In the genomic region with DNA sequence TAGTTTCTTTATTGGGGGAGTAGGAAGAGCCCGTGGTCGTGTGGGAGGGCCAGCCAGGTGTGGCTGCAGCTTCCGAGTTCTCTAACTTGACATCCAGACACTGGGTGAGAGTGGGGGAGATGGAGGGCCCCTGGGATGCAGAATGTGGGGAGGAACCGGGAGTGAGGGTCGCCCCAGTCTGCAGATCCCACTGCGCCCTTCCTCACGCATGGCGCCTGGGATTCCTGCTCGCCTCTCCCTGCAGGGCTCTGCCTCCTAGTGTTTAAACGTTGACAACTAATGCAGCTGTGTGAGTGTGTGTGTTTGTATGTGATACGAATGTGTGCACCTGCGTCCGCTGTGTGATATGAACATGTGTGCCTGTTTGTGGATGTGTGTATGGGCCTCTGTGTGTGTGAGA, we compare ENCODE assay signal across 23 cellular contexts. TPM values are rescaled to one million over a fixed set of nuclear protein-coding genes. Genes with fewer than 3 reads are reported as not detected.
A peak's percentile ranks its signal among the peaks of the same experiment; 100 is the strongest.
DNase-seq lines count a peak whose midpoint lies in the region; ATAC-seq and TF ChIP-seq lines count a peak whose summit lies in the region.
"Had no signal": no experiment of that assay in that cellular context is flagged by ENCODE, and none has a peak within 500 bp of the region (broad histone marks: within the 10 kb centered on the region; RNA-seq: fewer than 3 reads in every experiment).

No MANE protein-coding gene starts in this region.

- no peak for DNase-seq in LNCaP clone FGC (ENCODE audit: low read depth)
- DNase-seq in coronary artery (ENCODE audit: low spot score): peak; percentile 53
- peak; percentile 54 for DNase-seq in islet precursor cell
- peak; percentile 50 for DNase-seq in type B pancreatic cell (ENCODE audit: extremely low spot score, unreplicated experiment)
- no peak for DNase-seq in SK-N-DZ (ENCODE audit: low spot score)
- DNase-seq: AML-193; CD4-positive, alpha-beta T cell; DMS53; GOT3; NCI-H1048; NCI-H1694; NCI-H2029 treated with DMSO at 0.1 percent for 48 hours; NCI-H226; NCI-H510A; NK-92 treated with Interleukin-12 subunit alpha and Interleukin-12 subunit beta, amount 100 ng/mL, for 24 hours; PC-3 had no signal

- TF ChIP-seq CTCF in LNCaP clone FGC (IDR thresholded peaks at IDR 0.05; ENCODE audit: control insufficient read depth, extremely low read depth, insufficient read depth) (0 out of 2 replicates have a peak, but pooled peaks have one; percentile 12), coronary artery (IDR thresholded peaks at IDR 0.05) (no peak), type B pancreatic cell (conservative IDR thresholded peaks at IDR 0.05) (no peak)

- no peak overlapping the region for H3K27ac ChIP-seq in coronary artery
- H3K27ac ChIP-seq: A549; BLaER1 treated with 17β-estradiol and CSF1 and Interleukin-3, amounts not matched to agents 10 nM and 100 nM; KMS-11 had no signal

- H3K4me3 ChIP-seq in LNCaP clone FGC (ENCODE audit: low read depth, low read length) (no peak overlapping the region), coronary artery (no peak overlapping the region)
- H3K4me3 ChIP-seq: A549; BLaER1 treated with 17β-estradiol and CSF1 and Interleukin-3, amounts not matched to agents 10 nM and 100 nM had no signal

- no peak overlapping the region for H3K27ac Mint-ChIP-seq in type B pancreatic cell
- H3K27ac Mint-ChIP-seq: CD4-positive, alpha-beta T cell; IgD-negative memory B cell had no signal

- no peaks in the 10 kb centered on the region for H3K36me3 Mint-ChIP-seq in type B pancreatic cell

- H3K4me1 Mint-ChIP-seq in type B pancreatic cell (ENCODE audit: unreplicated experiment): no peaks in the 10 kb centered on the region
- H3K4me1 Mint-ChIP-seq: IgD-negative memory B cell had no signal

- ATAC-seq in GM19351 (IDR thresholded peaks at IDR 0.05; ENCODE audit: unreplicated experiment) (no peak), GM18861 (IDR thresholded peaks at IDR 0.05; ENCODE audit: unreplicated experiment) (no peak)
- ATAC-seq: A549, PC-3, SK-N-SH treated with all-trans-retinoic acid at 6 μM for 48 hours had no signal

- H3K4me3 Mint-ChIP-seq in type B pancreatic cell: no peak overlapping the region
- H3K4me3 Mint-ChIP-seq: CD4-positive, alpha-beta T cell; IgD-negative memory B cell had no signal

- H3K9me3 Mint-ChIP-seq in type B pancreatic cell: no peaks in the 10 kb centered on the region

- H3K27me3 Mint-ChIP-seq in type B pancreatic cell: peaks cover 10% of the 10 kb centered on the region
- H3K27me3 Mint-ChIP-seq: IgD-negative memory B cell had no signal

RNA-seq across cellular contexts. Expression of a gene that starts 34.6 kb away (rescaled TPM):
- 7.5 and 17.7 TPM in 2 replicates for total RNA-seq in type B pancreatic cell (ENCODE audit: low replicate concordance)
- polyA plus RNA-seq in SK-N-DZ (2014; cell fraction: cytosol; rRNA removed): 0.24 TPM in 1 of 2 replicates, not detected in the other
- polyA plus RNA-seq in SK-N-DZ (2014; cell fraction: nucleus; rRNA removed): not detected in 2 replicates
- total RNA-seq: CD4-positive, alpha-beta T cell; PC-3 had no signal
- polyA plus RNA-seq: A549, IgD-negative memory B cell had no signal

Comparison
In these comparisons a context has a peak if more than half of its experiments do, and no peak if none do; other contexts are left out.
1. DNase-seq: peak in coronary artery (single experiment), islet precursor cell (single experiment) and type B pancreatic cell (single experiment); none in LNCaP clone FGC (single experiment) and SK-N-DZ (single experiment).